Comparison of ENCODE assay signal across 8 cellular contexts in genomic region chr19:6091771-6092291, GRCh38. TPM values are rescaled to one million over a fixed set of nuclear protein-coding genes. Genes with fewer than 3 reads are reported as not detected.
DNase-seq lines count a peak whose midpoint lies in the region; ATAC-seq and TF ChIP-seq lines count a peak whose summit lies in the region.

No MANE protein-coding gene starts in this region.

- RAD21 ChIA-PET in HCT116 (lab: Charles Lee; ENCODE audit: low non-redundant PET in 1 of 2, low total read pairs in 2 of 2, uncharacterized antibody in 2 of 2, unreplicated experiment in 2 of 2): interaction anchor here (0.7 to 0.9 kb wide), 2 partner anchors 30 to 34 kb away, joined by 3 read pairs; no protein-coding TSS in a partner anchor

- H3K36me3 Mint-ChIP-seq in MCF 10A (ENCODE audit: insufficient read depth, unreplicated experiment) (peaks cover 4% of the 10 kb centered on the region), T-cell (no peaks in the 10 kb centered on the region)

- H3K4me3 Mint-ChIP-seq in MCF 10A (ENCODE audit: unreplicated experiment): peak overlapping the region; percentile 66
- H3K4me3 Mint-ChIP-seq in T-cell: no peak overlapping the region

- no peaks in the 10 kb centered on the region for H3K27me3 ChIP-seq in HCT116 (ENCODE audit: insufficient read depth, low read length)
- no peaks in the 10 kb centered on the region for H3K27me3 ChIP-seq in layer of hippocampus (ENCODE audit: control insufficient read depth, insufficient read depth, low read length)
- no peaks in the 10 kb centered on the region for H3K27me3 ChIP-seq in smooth muscle cell (ENCODE audit: low read depth)

- 46% methylated on average over 8 of the region's 8 CpGs for WGBS in smooth muscle cell (ENCODE audit: low lambda C conversion rate)

- H3F3A ChIP-seq in smooth muscle cell (ENCODE audit: low read depth): no peaks in the 10 kb centered on the region

- TF ChIP-seq CTCF in HCT116 (IDR thresholded peaks at IDR 0.05 in 2 of 3, conservative IDR thresholded peaks at IDR 0.05 in 1 of 3; ENCODE audit: borderline replicate concordance in 1 of 3, insufficient read depth in 1 of 3, low read depth in 2 of 3, low read length in 2 of 3) (no peak), MCF 10A (IDR thresholded peaks at IDR 0.05; ENCODE audit: unreplicated experiment) (no peak), smooth muscle cell (IDR thresholded peaks at IDR 0.05; ENCODE audit: borderline replicate concordance, insufficient read depth, poor library complexity, severe bottlenecking) (no peak)

- peak overlapping the region; percentile 33 to 54 for H3K4me3 ChIP-seq in HCT116 (replicated peaks in 1 of 2; ENCODE audit: low read depth in 1 of 2, low read length in 2 of 2)
- peak overlapping the region; percentile 32 for H3K4me3 ChIP-seq in smooth muscle cell

- DNase-seq in HCT116 (ENCODE audit: low read depth, low spot score) (no peak), MCF 10A (ENCODE audit: unreplicated experiment) (no peak), smooth muscle cell (lab: John Stamatoyannopoulos, UW; ENCODE audit: unreplicated experiment) (no peak), RPMI8226 (no peak), NCI-H1694 (lab: John Stamatoyannopoulos, UW) (no peak), T-cell (no peak), SHP77 treated with DMSO at 0.1 percent for 48 hours (lab: John Stamatoyannopoulos, UW) (no peak)

- ATAC-seq in HCT116 (no peak), T-cell (replicated peaks in 1 of 4) (no peak)

- H3K9ac ChIP-seq in HCT116 (ENCODE audit: low read length) (peak overlapping the region; percentile 69), smooth muscle cell (ENCODE audit: low read depth) (peak overlapping the region; percentile 66)

- H3K9me2 ChIP-seq in HCT116 (ENCODE audit: insufficient read depth): no peaks in the 10 kb centered on the region

- CTCF ChIA-PET in HCT116 (lab: Charles Lee): interaction anchor here (1.0 kb wide), 1 partner anchor 44 kb away, joined by 3 read pairs; no protein-coding TSS in a partner anchor
- CTCF ChIA-PET in MCF 10A (lab: Yijun Ruan, JAX): interaction anchor here (0.6 to 2.1 kb wide), 8 partner anchors 11 to 44 kb away, joined by 3 to 12 read pairs (median 6); no protein-coding TSS in a partner anchor
- CTCF ChIA-PET in T-cell (lab: Charles Lee): no interaction called here

- no peaks in the 10 kb centered on the region for H3K27me3 Mint-ChIP-seq in MCF 10A (ENCODE audit: insufficient read depth, unreplicated experiment)
- H3K27me3 Mint-ChIP-seq in T-cell: no peaks in the 10 kb centered on the region

- peaks cover 40% of the 10 kb centered on the region for H3K4me1 Mint-ChIP-seq in MCF 10A (ENCODE audit: insufficient read depth, unreplicated experiment)
- peaks cover 15 to 17% (median 16%) of the 10 kb centered on the region in 3 donors for H3K4me1 Mint-ChIP-seq in T-cell

- H3K4me2 ChIP-seq in HCT116 (ENCODE audit: low read length) (peak overlapping the region; percentile 91), smooth muscle cell (peak overlapping the region; percentile 83)

- H3K9me3 Mint-ChIP-seq in MCF 10A (ENCODE audit: unreplicated experiment): no peaks in the 10 kb centered on the region
- no peaks in the 10 kb centered on the region for H3K9me3 Mint-ChIP-seq in T-cell

- H3K9me3 ChIP-seq in HCT116 (ENCODE audit: control insufficient read depth in 1 of 2, insufficient read depth in 1 of 2, low read depth in 1 of 2, low read length in 2 of 2) (no peaks in the 10 kb centered on the region), smooth muscle cell (replicated peaks; ENCODE audit: low read depth) (no peaks in the 10 kb centered on the region)

- peak overlapping the region; percentile 97 for H3K27ac Mint-ChIP-seq in MCF 10A (ENCODE audit: low read depth, unreplicated experiment)
- no peak overlapping the region for H3K27ac Mint-ChIP-seq in T-cell

- H3K36me3 ChIP-seq in HCT116 (ENCODE audit: control insufficient read depth in 1 of 2, insufficient read depth in 2 of 2, low read length in 2 of 2) (no peaks in the 10 kb centered on the region), smooth muscle cell (ENCODE audit: low read depth) (no peaks in the 10 kb centered on the region)

- H3K4me1 ChIP-seq in HCT116 (ENCODE audit: control insufficient read depth in 1 of 2, insufficient read depth in 2 of 2, low read length in 2 of 2) (peaks cover 39 to 53% of the 10 kb centered on the region in 2 experiments), smooth muscle cell (ENCODE audit: low read depth) (peaks cover 22% of the 10 kb centered on the region)

- H4K20me1 ChIP-seq in HCT116 (ENCODE audit: insufficient read depth) (no peaks in the 10 kb centered on the region), smooth muscle cell (ENCODE audit: low read depth) (no peaks in the 10 kb centered on the region)

- no peak for TF ChIP-seq POLR2A in HCT116 (IDR thresholded peaks at IDR 0.05; ENCODE audit: borderline replicate concordance, extremely low read depth, insufficient read depth, insufficient read length)

- H2AFZ ChIP-seq in HCT116 (ENCODE audit: low read depth, low read length, poor library complexity, severe bottlenecking) (no peak overlapping the region), smooth muscle cell (ENCODE audit: low read depth) (peak overlapping the region; percentile 35)

- H3K27ac ChIP-seq in HCT116 (ENCODE audit: low read depth, low read length) (peak overlapping the region; percentile 33), layer of hippocampus (ENCODE audit: low read depth, low read length) (peak overlapping the region; percentile 88), smooth muscle cell (ENCODE audit: low read depth) (peak overlapping the region; percentile 87)

- POLR2A ChIA-PET in HCT116 (lab: Charles Lee) (interaction anchor here (0.9 kb wide), 1 partner anchor 14 kb away, joined by 6 read pairs; no protein-coding TSS in a partner anchor), MCF 10A (lab: Yijun Ruan, JAX) (interaction anchor here (0.9 to 2.6 kb wide), 15 partner anchors 12 to 281 kb away, joined by 3 to 129 read pairs (median 9); partner anchors contain the start of gene ALKBH7), T-cell (lab: Charles Lee) (no interaction called here)

- no peak for TF ChIP-seq RAD21 in HCT116 (IDR thresholded peaks at IDR 0.05; ENCODE audit: low read depth)

- BruUV-seq in HCT116 (replicated peaks; lab: Mats Ljungman, UMichigan) (no TSS peak), MCF 10A (replicated peaks; lab: Mats Ljungman, UMichigan) (TSS peak; percentile 67)

- intact Hi-C loops in HCT116 (cut with micrococcal nuclease) (no loop called here), MCF 10A (cut with micrococcal nuclease) (loop anchor here (1.0 kb wide), 1 partner anchor 33 kb away; no protein-coding TSS in a partner anchor)

- peaks cover 14% of the 10 kb centered on the region; the same call in 1 of the 2 replicates for H3K79me2 ChIP-seq in HCT116 (ENCODE audit: insufficient read depth, low read length)
- no peaks in the 10 kb centered on the region for H3K79me2 ChIP-seq in smooth muscle cell (ENCODE audit: low read depth)

TF ChIP-seq in HCT116, 20 proteins besides CTCF, POLR2A, EP300 and RAD21:
- no peak for TF ChIP-seq FOSL1 (IDR thresholded peaks at IDR 0.05; ENCODE audit: low read depth)
- TF ChIP-seq, protein P1, sequence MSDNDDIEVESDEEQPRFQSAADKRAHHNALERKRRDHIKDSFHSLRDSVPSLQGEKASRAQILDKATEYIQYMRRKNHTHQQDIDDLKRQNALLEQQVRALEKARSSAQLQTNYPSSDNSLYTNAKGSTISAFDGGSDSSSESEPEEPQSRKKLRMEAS (IDR thresholded peaks at IDR 0.05): no peak
- TF ChIP-seq TCF7L2 (IDR thresholded peaks at IDR 0.05; ENCODE audit: borderline replicate concordance, extremely low read depth, insufficient read depth, insufficient read length): no peak
- no peak for TF ChIP-seq ZFX (IDR thresholded peaks at IDR 0.05)
- no peak for TF ChIP-seq SP1 (IDR thresholded peaks at IDR 0.05; ENCODE audit: low read depth)
- TF ChIP-seq, protein P2, sequence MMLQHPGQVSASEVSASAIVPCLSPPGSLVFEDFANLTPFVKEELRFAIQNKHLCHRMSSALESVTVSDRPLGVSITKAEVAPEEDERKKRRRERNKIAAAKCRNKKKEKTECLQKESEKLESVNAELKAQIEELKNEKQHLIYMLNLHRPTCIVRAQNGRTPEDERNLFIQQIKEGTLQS (IDR thresholded peaks at IDR 0.05): no peak
- TF ChIP-seq POLR2AphosphoS5 (IDR thresholded peaks at IDR 0.05; ENCODE audit: low read depth, low read length): no peak
- TF ChIP-seq CEBPB (IDR thresholded peaks at IDR 0.05; ENCODE audit: low read depth): no peak

RNA-seq across cellular contexts. Expression of gene RFX2, which starts 18.5 kb away (rescaled TPM):
- total RNA-seq in HCT116 (2021; ENCODE audit: unreplicated experiment) (13.7 TPM), MCF 10A (2022) (9.9 and 10.7 TPM in 2 replicates), smooth muscle cell (2.7 and 7.5 TPM in 2 replicates), T-cell (10 to 100 TPM in 1 of 5 donors, 1 to 10 TPM in 4; 4.7 to 11.6 (median 7.8) TPM)
- 9.8 and 9.9 TPM in 2 replicates for polyA plus RNA-seq in HCT116 (2012)
- 4.7 and 6.4 TPM in 2 replicates for polyA plus RNA-seq in smooth muscle cell

RNA-seq across cellular contexts. Expression of gene ACSBG2, which starts 43.6 kb away (rescaled TPM):
- total RNA-seq in HCT116 (2021; ENCODE audit: unreplicated experiment) (0.37 TPM), MCF 10A (2022) (not detected in 2 replicates), smooth muscle cell (not detected in 2 replicates), T-cell (not detected)
- 0.40 and 0.86 TPM in 2 replicates for polyA plus RNA-seq in HCT116 (2012)
- not detected in 2 replicates for polyA plus RNA-seq in smooth muscle cell

Comparison
In these comparisons a context has a peak if more than half of its experiments do, and no peak if none do; other contexts are left out.
1. H3K27ac ChIP-seq: peak in every context shown above with its lines; median percentile 88 in layer of hippocampus; 87 in smooth muscle cell; 33 in HCT116.
2. CTCF ChIA-PET loops: an anchor here in HCT116 (1.0 kb wide) and MCF 10A (0.6 to 2.1 kb wide); none called in T-cell.
3. POLR2A ChIA-PET loops: an anchor here in HCT116 (0.9 kb wide) and MCF 10A (0.9 to 2.6 kb wide); none called in T-cell.